8 cellular contexts compared by ENCODE assay signal in genomic region chr1:224434447-224435317, GRCh38. TPM values are rescaled to one million over a fixed set of nuclear protein-coding genes. Genes with fewer than 3 reads are reported as not detected.
A peak's percentile ranks its signal among the peaks of the same experiment; 100 is the strongest.
DNase-seq lines count a peak whose midpoint lies in the region; ATAC-seq and TF ChIP-seq lines count a peak whose summit lies in the region.

WDR26 (minus strand) TSS chr1:224434797.

- H3K9me3 ChIP-seq in KOPT-K1 (ENCODE audit: insufficient read depth, low read length, poor library complexity, severe bottlenecking): no peaks in the 10 kb centered on the region
- no peaks in the 10 kb centered on the region for H3K9me3 ChIP-seq in RWPE2 (ENCODE audit: severe bottlenecking)

- H3K36me3 ChIP-seq in KOPT-K1 (ENCODE audit: insufficient read depth, low read length) (peaks cover 10% of the 10 kb centered on the region), RWPE2 (ENCODE audit: low read depth) (peaks cover 22% of the 10 kb centered on the region)

- DNase-seq in EL (peak; percentile 86), RWPE2 (ENCODE audit: low spot score) (no peak), fibroblast of peridontal ligament (ENCODE audit: extremely low read depth) (peak; percentile 75), natural killer cell (peak; percentile 76)
- DNase-seq in stimulated activated naive CD4-positive, alpha-beta T cell treated with Interleukin-2 at 50 U/mL for 16 hours (lab: John Stamatoyannopoulos, UW): peak; percentile 82

- H3K27me3 ChIP-seq in RWPE2 (ENCODE audit: insufficient read depth, poor library complexity, severe bottlenecking): no peaks in the 10 kb centered on the region

- peaks cover 50% of the 10 kb centered on the region for H3K36me3 Mint-ChIP-seq in activated T-helper 17 cell treated with anti-CD3 and anti-CD28 coated beads, Interleukin-2, amount 50 U/mL, for 72 hours (ENCODE audit: low read depth)
- H3K36me3 Mint-ChIP-seq in natural killer cell: no peaks in the 10 kb centered on the region

- H3K4me1 Mint-ChIP-seq in activated T-helper 17 cell treated with anti-CD3 and anti-CD28 coated beads, Interleukin-2, amount 50 U/mL, for 72 hours: peaks cover 38% of the 10 kb centered on the region
- peaks cover 46 to 49% of the 10 kb centered on the region in 2 donors for H3K4me1 Mint-ChIP-seq in natural killer cell

- peak within 1 kb of the TSS; percentile 90 for H3K4me3 Mint-ChIP-seq in activated T-helper 17 cell treated with anti-CD3 and anti-CD28 coated beads, Interleukin-2, amount 50 U/mL, for 72 hours
- peak within 1 kb of the TSS; percentile 90 for H3K4me3 Mint-ChIP-seq in natural killer cell

- ATAC-seq in GM21825 (IDR thresholded peaks at IDR 0.05; ENCODE audit: unreplicated experiment): peak; percentile 87
- peak; percentile 84 for ATAC-seq in RWPE2 (ENCODE audit: low read depth)
- peak; percentile 87 for ATAC-seq in activated T-helper 17 cell treated with anti-CD3 and anti-CD28 coated beads, Interleukin-2, amount 50 U/mL, for 72 hours (replicated peaks)
- ATAC-seq in natural killer cell: peak; percentile 72 to 86 (median 81)

- H3K27ac ChIP-seq in KOPT-K1 (ENCODE audit: low read depth, low read length, poor library complexity, severe bottlenecking) (peak within 1 kb of the TSS; percentile 82), RWPE2 (ENCODE audit: poor library complexity, severe bottlenecking) (peak within 1 kb of the TSS; percentile 62)

- no peaks in the 10 kb centered on the region for H3K9me3 Mint-ChIP-seq in activated T-helper 17 cell treated with anti-CD3 and anti-CD28 coated beads, Interleukin-2, amount 50 U/mL, for 72 hours
- no peaks in the 10 kb centered on the region for H3K9me3 Mint-ChIP-seq in natural killer cell

- peak within 1 kb of the TSS; percentile 96 for H3K27ac Mint-ChIP-seq in activated T-helper 17 cell treated with anti-CD3 and anti-CD28 coated beads, Interleukin-2, amount 50 U/mL, for 72 hours
- H3K27ac Mint-ChIP-seq in natural killer cell: peak within 1 kb of the TSS; percentile 86 to 88

- peak within 1 kb of the TSS; percentile 57 for H3K4me3 ChIP-seq in RWPE2 (ENCODE audit: severe bottlenecking)

- H3K27me3 Mint-ChIP-seq in activated T-helper 17 cell treated with anti-CD3 and anti-CD28 coated beads, Interleukin-2, amount 50 U/mL, for 72 hours: no peaks in the 10 kb centered on the region
- H3K27me3 Mint-ChIP-seq in natural killer cell (ENCODE audit: low read depth in 2 of 2): no peaks in the 10 kb centered on the region

- peaks cover 18% of the 10 kb centered on the region for H3K4me1 ChIP-seq in RWPE2 (ENCODE audit: insufficient read depth, poor library complexity, severe bottlenecking)

- no peak for TF ChIP-seq CTCF in RWPE2 (IDR thresholded peaks at IDR 0.05; ENCODE audit: poor library complexity, severe bottlenecking)
- TF ChIP-seq CTCF in natural killer cell (IDR thresholded peaks at IDR 0.05): peak; percentile 27

- intact Hi-C loops in natural killer cell (cut with micrococcal nuclease): loop anchor here (1.0 to 5.0 kb wide), 2 partner anchors 52 to 77 kb away; no protein-coding TSS in a partner anchor

RNA-seq across cellular contexts. Expression of gene WDR26, which starts in this region (rescaled TPM):
- total RNA-seq in activated T-helper 17 cell treated with anti-CD3 and anti-CD28 coated beads, Interleukin-2, amount 50 U/mL, for 72 hours: 100 to 1,000 TPM in 1 of 2 donors, 10 to 100 TPM in 1; 75.6 to 154 TPM
- 100 to 1,000 TPM; 244 to 310 (median 261) TPM for total RNA-seq in natural killer cell
